1 cellular context compared by ENCODE assay signal in the genomic region with DNA sequence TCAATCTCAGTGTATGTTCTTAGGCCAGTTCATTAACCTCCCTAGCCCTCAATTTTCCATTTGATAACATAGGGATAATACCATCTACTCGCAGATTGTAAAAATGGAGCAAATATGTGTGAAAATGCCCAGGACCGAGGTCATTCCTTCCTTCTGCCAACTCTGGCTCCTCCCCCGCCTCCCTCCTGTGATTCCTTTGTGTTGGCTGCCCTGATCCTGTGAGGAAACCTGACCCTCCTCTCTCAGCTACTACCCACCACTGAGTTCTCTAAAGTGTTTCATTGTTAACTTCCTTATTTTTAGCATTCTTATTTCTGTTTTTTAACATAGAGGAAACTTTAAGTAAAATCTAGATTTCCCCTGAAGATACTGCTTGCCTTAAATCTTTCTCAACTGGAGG.
TF ChIP-seq lines count a peak whose summit lies in the region.

No MANE protein-coding gene starts in this region.

TF ChIP-seq in GM12878, 131 proteins besides CTCF, POLR2A, EP300 and RAD21 (continued from another document):
- no peak for TF ChIP-seq ELK1 (IDR thresholded peaks at IDR 0.05; ENCODE audit: low read depth, low read length)
- TF ChIP-seq MLLT1 (IDR thresholded peaks at IDR 0.05), result no peak
- no peak for TF ChIP-seq ZSCAN29 (IDR thresholded peaks at IDR 0.05)
- no peak for TF ChIP-seq BCL11A (IDR thresholded peaks at IDR 0.05; ENCODE audit: low read depth, low read length)
